ENCODE assay signal across 8 cellular contexts in the genomic region with DNA sequence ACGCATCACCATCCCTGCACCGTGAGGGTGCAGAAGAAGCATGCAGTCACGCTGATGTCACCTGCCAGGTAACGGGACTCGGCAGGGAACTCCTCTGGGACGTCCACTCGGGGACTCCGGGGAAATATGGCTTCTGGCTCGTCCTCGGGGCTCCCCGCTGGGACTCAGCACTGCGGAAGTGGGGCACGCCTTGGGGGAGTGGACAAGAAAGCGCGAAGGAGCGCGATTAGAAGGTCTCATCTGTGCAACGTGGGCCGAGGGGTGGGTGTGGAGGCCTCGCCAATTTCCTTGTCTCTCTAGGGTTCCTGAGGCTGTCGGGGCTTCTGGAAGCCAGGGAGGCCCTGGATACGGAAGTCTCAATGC. TPM values are rescaled to one million over a fixed set of nuclear protein-coding genes. Genes with fewer than 3 reads are reported as not detected.
DNase-seq lines count a peak whose midpoint lies in the region; ATAC-seq and TF ChIP-seq lines count a peak whose summit lies in the region.

No MANE protein-coding gene starts in this region.

- ATAC-seq in GM19035 (IDR thresholded peaks at IDR 0.05; ENCODE audit: unreplicated experiment) = no peak

- no CpG with 5 or more reads among the region's 22 CpGs for WGBS in mesendoderm (ENCODE audit: extremely low coverage, insufficient coverage, low lambda C conversion rate)

- no peak overlapping the region for H2AK5ac ChIP-seq in mesendoderm (ENCODE audit: low read length)

- H3K27me3 ChIP-seq in dorsolateral prefrontal cortex = no peaks in the 10 kb centered on the region
- H3K27me3 ChIP-seq in mesendoderm (ENCODE audit: insufficient read depth, low read length, poor library complexity) = no peaks in the 10 kb centered on the region

- DNase-seq in Daoy (ENCODE audit: low read depth) (peak; percentile 63), NCI-H2107 treated with DMSO at 0.1 percent for 48 hours (lab: John Stamatoyannopoulos, UW; ENCODE audit: unreplicated experiment) (peak; percentile 38), dorsolateral prefrontal cortex (peak in 8 of 10 donors; percentile 27 to 59 (median 46)), mesendoderm (no peak), cerebellar cortex (ENCODE audit: low spot score) (no peak)
- peak; percentile 42 for DNase-seq in activated CD4-positive, alpha-beta T cell treated with anti-CD3 and anti-CD28 coated beads, Interleukin-2, amount 50 U/mL, for 1 hour
- DNase-seq in stimulated activated CD8-positive, alpha-beta memory T cell treated with anti-CD3 and anti-CD28 coated beads, Interleukin-7, amount 100 ng/mL, for 4 hours (ENCODE audit: low read depth in 2 of 2) = peak; percentile 40 to 57

- H3K9ac ChIP-seq in mesendoderm (ENCODE audit: low read length) = peak overlapping the region; percentile 90

- H2BK15ac ChIP-seq in mesendoderm (replicated peaks; ENCODE audit: low read depth) = no peak overlapping the region

- no peak overlapping the region for H2BK5ac ChIP-seq in mesendoderm (ENCODE audit: low read length)

- no peak for TF ChIP-seq CTCF in dorsolateral prefrontal cortex (IDR thresholded peaks at IDR 0.05 in 54 of 56, conservative IDR thresholded peaks at IDR 0.05 in 2 of 56; ENCODE audit: low read depth in 1 of 56, partially characterized antibody in 56 of 56)

- H3K4me3 ChIP-seq in dorsolateral prefrontal cortex (peak overlapping the region; percentile 58 to 100 (median 94)), mesendoderm (ENCODE audit: low read length) (peak overlapping the region; percentile 93)

- peak overlapping the region; percentile 25 for H3K18ac ChIP-seq in mesendoderm (ENCODE audit: low read length)

- H3K4ac ChIP-seq in mesendoderm (ENCODE audit: low read depth, low read length) = peak overlapping the region; percentile 57

- H3K36me3 ChIP-seq in mesendoderm (ENCODE audit: control insufficient read depth, insufficient read depth, low read length) = no peaks in the 10 kb centered on the region

- peaks cover 7% of the 10 kb centered on the region for H3K4me1 ChIP-seq in mesendoderm (ENCODE audit: control insufficient read depth, low read depth, low read length)

- H3K4me2 ChIP-seq in mesendoderm (ENCODE audit: low read length) = peak overlapping the region; percentile 87

- H4K8ac ChIP-seq in mesendoderm (ENCODE audit: low read depth, low read length) = no peak overlapping the region

- H4K5ac ChIP-seq in mesendoderm (ENCODE audit: low read length) = no peak overlapping the region

- H3K23ac ChIP-seq in mesendoderm (ENCODE audit: low read length) = no peak overlapping the region

- H2BK120ac ChIP-seq in mesendoderm (ENCODE audit: low read depth, low read length) = no peak overlapping the region

- peaks cover 40% of the 10 kb centered on the region for H3K79me2 ChIP-seq in mesendoderm (ENCODE audit: control insufficient read depth, insufficient read depth, low read length)

- peak overlapping the region; percentile 92 for H3K56ac ChIP-seq in mesendoderm (ENCODE audit: low read length)

- intact Hi-C loops in dorsolateral prefrontal cortex (cut with DNase I) = no loop called here

- H3K79me1 ChIP-seq in mesendoderm (ENCODE audit: low read length) = peaks cover 13% of the 10 kb centered on the region

- H3K27ac ChIP-seq in dorsolateral prefrontal cortex (peak overlapping the region in 57 of 59 donors; percentile 77 to 100 (median 97)), mesendoderm (ENCODE audit: low read depth, low read length) (peak overlapping the region; percentile 92)

RNA-seq across cellular contexts. Expression of a gene that starts 0.9 kb away (rescaled TPM):
- total RNA-seq in Daoy (2014; rRNA removed; shearing (Covaris generic)) = 18.1 and 21.9 TPM in 2 replicates
- 10 to 100 TPM; 19.4 to 57.2 (median 37.9) TPM for total RNA-seq in dorsolateral prefrontal cortex
- polyA plus RNA-seq in mesendoderm (2013, experiment 1 of 2) = 6.3 TPM
- polyA plus RNA-seq in mesendoderm (2013, experiment 2 of 2) = 6.5 TPM

RNA-seq across cellular contexts. Expression of a gene that starts 1.4 kb away (rescaled TPM):
- 123 and 139 TPM in 2 replicates for total RNA-seq in Daoy (2014; rRNA removed; shearing (Covaris generic))
- total RNA-seq in dorsolateral prefrontal cortex = 10 to 100 TPM; 10.3 to 36.8 (median 24.1) TPM
- polyA plus RNA-seq in mesendoderm (2013, experiment 1 of 2) = 92.1 TPM
- 94.1 TPM for polyA plus RNA-seq in mesendoderm (2013, experiment 2 of 2)

Comparison
In these comparisons a context has a peak if more than half of its experiments do, and no peak if none do; other contexts are left out.
1. DNase-seq: peak in Daoy (single experiment), NCI-H2107 treated with DMSO at 0.1 percent for 48 hours (single experiment), activated CD4-positive, alpha-beta T cell treated with anti-CD3 and anti-CD28 coated beads, Interleukin-2, amount 50 U/mL, for 1 hour (single experiment), dorsolateral prefrontal cortex (8 of 10) and stimulated activated CD8-positive, alpha-beta memory T cell treated with anti-CD3 and anti-CD28 coated beads, Interleukin-7, amount 100 ng/mL, for 4 hours (2 of 2); none in mesendoderm (single experiment) and cerebellar cortex (single experiment).